In genomic region chr4:14345356-14345775, GRCh38 we compare ENCODE assay signal across 10 cellular contexts.
DNase-seq lines count a peak whose midpoint lies in the region; ATAC-seq, FAIRE-seq and TF ChIP-seq lines count a peak whose summit lies in the region.
"Had no signal": no experiment of that assay in that cellular context is flagged by ENCODE, and none has a peak within 500 bp of the region (broad histone marks: within the 10 kb centered on the region; RNA-seq: fewer than 3 reads in every experiment).

No MANE protein-coding gene starts in this region.

- H3K9me3 ChIP-seq in A549 (no peaks in the 10 kb centered on the region), sigmoid colon (no peaks in the 10 kb centered on the region)
- H3K9me3 ChIP-seq: uterus had no signal

- TF ChIP-seq RAD21 in A549 (conservative IDR thresholded peaks at IDR 0.05 in 1 of 2, IDR thresholded peaks at IDR 0.05 in 1 of 2), result no peak

- POLR2A ChIA-PET in A549 (lab: Yijun Ruan, JAX), result no interaction called here

- no peak for TF ChIP-seq CTCF in A549 (IDR thresholded peaks at IDR 0.05)
- no peak for TF ChIP-seq CTCF in sigmoid colon (IDR thresholded peaks at IDR 0.05)

- H3K4me2 ChIP-seq in A549, result no peak overlapping the region

- H3K27ac ChIP-seq in A549 (no peak overlapping the region), sigmoid colon (no peak overlapping the region)
- H3K27ac ChIP-seq: uterus had no signal

- ATAC-seq in A549, result no peak
- peak; percentile 46 for ATAC-seq in HG02610 (IDR thresholded peaks at IDR 0.05; ENCODE audit: unreplicated experiment)
- ATAC-seq in left ventricle myocardium superior, result peak; percentile 91

- H3K4me3 ChIP-seq in A549, result no peak overlapping the region
- no peak overlapping the region for H3K4me3 ChIP-seq in sigmoid colon
- H3K4me3 ChIP-seq: uterus had no signal

- H3K27me3 ChIP-seq in sigmoid colon, result no peaks in the 10 kb centered on the region
- H3K27me3 ChIP-seq: uterus had no signal

- TF ChIP-seq POLR2A in A549 (IDR thresholded peaks at IDR 0.05; ENCODE audit: low read length), result no peak
- no peak for TF ChIP-seq POLR2A in sigmoid colon (IDR thresholded peaks at IDR 0.05)

- H3K4me1 ChIP-seq in A549, result no peaks in the 10 kb centered on the region
- H3K4me1 ChIP-seq in sigmoid colon, result peaks cover 0 to 12% (median 4%) of the 10 kb centered on the region in 4 donors
- H3K4me1 ChIP-seq: uterus had no signal

- TF ChIP-seq EP300 in A549 (IDR thresholded peaks at IDR 0.05) (no peak), sigmoid colon (IDR thresholded peaks at IDR 0.05) (no peak)

- WGBS in A549 (ENCODE audit: missing lambda C conversion rate), result 9% methylated on average over 1 of the region's 1 CpG
- WGBS in sigmoid colon, 2 donors, result 38 to 57% methylated on average over 1 of the region's 1 CpG

- H3K36me3 ChIP-seq in sigmoid colon, result no peaks in the 10 kb centered on the region
- H3K36me3 ChIP-seq: uterus had no signal

- no peak for DNase-seq in A549 (ENCODE audit: low read depth in 1 of 2, low spot score in 1 of 2)
- DNase-seq in amniotic epithelial cell (ENCODE audit: low read depth), result peak; percentile 23
- no peak for DNase-seq in left ventricle myocardium superior
- DNase-seq in sigmoid colon, result no peak
- DNase-seq in urothelium cell line (ENCODE audit: low spot score), result no peak
- DNase-seq in NCI-H1417 (lab: John Stamatoyannopoulos, UW), result no peak
- DNase-seq in stimulated activated CD4-positive, alpha-beta T cell treated with anti-CD3 and anti-CD28 coated beads, Interleukin-4, amount 100 ng/mL, for 1 hour, result no peak
- DNase-seq: NCI-H510A treated with DMSO at 0.1 percent for 48 hours, uterus had no signal

- FAIRE-seq in A549 (lab: Jason Lieb, UNC) (no peak), urothelium cell line (lab: Jason Lieb, UNC) (no peak)

- CTCF ChIA-PET in A549 (lab: Yijun Ruan, JAX), result no interaction called here

- intact Hi-C loops in left ventricle myocardium superior (cut with micrococcal nuclease), result no loop called here
- intact Hi-C loops in sigmoid colon (cut with DNase I), result no loop called here

TF ChIP-seq in A549, 52 proteins besides CTCF, POLR2A, EP300 and RAD21:
- TF ChIP-seq CHD4 (IDR thresholded peaks at IDR 0.05; ENCODE audit: borderline replicate concordance) (no peak), FOSL2 (IDR thresholded peaks at IDR 0.05) (no peak), FOSL2 (CRISPR knock-in tag; IDR thresholded peaks at IDR 0.05) (peak; percentile 43; the same call in 1 of the 2 replicates), GATA3 (IDR thresholded peaks at IDR 0.05; ENCODE audit: borderline replicate concordance) (no peak), CEBPB (IDR thresholded peaks at IDR 0.05) (no peak), RNF2 (IDR thresholded peaks at IDR 0.05; ENCODE audit: borderline replicate concordance, low read depth) (no peak)

Comparison
In these comparisons a context has a peak if more than half of its experiments do, and no peak if none do; other contexts are left out.
1. ATAC-seq: peak in HG02610 (single experiment) and left ventricle myocardium superior (single experiment); none in A549 (0 of 2).